ENCODE assay signal across 11 cellular contexts in genomic region chr11:110763249-110764011, GRCh38. TPM values are rescaled to one million over a fixed set of nuclear protein-coding genes. Genes with fewer than 3 reads are reported as not detected.
A peak's percentile ranks its signal among the peaks of the same experiment; 100 is the strongest.
DNase-seq lines count a peak whose midpoint lies in the region; ATAC-seq, FAIRE-seq and TF ChIP-seq lines count a peak whose summit lies in the region.
"Had no signal": no experiment of that assay in that cellular context is flagged by ENCODE, and none has a peak within 500 bp of the region (broad histone marks: within the 10 kb centered on the region; RNA-seq: fewer than 3 reads in every experiment).

No MANE protein-coding gene starts in this region.

- TF ChIP-seq EP300 in HepG2 (IDR thresholded peaks at IDR 0.05; ENCODE audit: low read depth in 2 of 2, low read length in 2 of 2), result no peak
- no peak for TF ChIP-seq EP300 in HepG2 (CRISPR knock-in tag; IDR thresholded peaks at IDR 0.05; ENCODE audit: borderline replicate concordance)

- H3K4me1 ChIP-seq in HepG2 (ENCODE audit: insufficient read depth, low read length), result peaks cover 6% of the 10 kb centered on the region
- H3K4me1 ChIP-seq in naive thymus-derived CD4-positive, alpha-beta T cell (ENCODE audit: control insufficient read depth in 2 of 2, insufficient read depth in 2 of 2, low read length in 2 of 2), result no peaks in the 10 kb centered on the region

- peaks cover 0 to 13% (median 0%) of the 10 kb centered on the region in 11 donors for H3K9me3 Mint-ChIP-seq in naive thymus-derived CD4-positive, alpha-beta T cell

- no peaks in the 10 kb centered on the region for H3K36me3 ChIP-seq in HepG2 (replicated peaks in 1 of 2; ENCODE audit: control insufficient read depth in 1 of 2, insufficient read depth in 2 of 2, low read length in 2 of 2)
- no peaks in the 10 kb centered on the region for H3K36me3 ChIP-seq in naive thymus-derived CD4-positive, alpha-beta T cell (ENCODE audit: control insufficient read depth in 2 of 3, insufficient read depth in 3 of 3, low read length in 3 of 3)

- no peaks in the 10 kb centered on the region for H3K27me3 ChIP-seq in HepG2 (ENCODE audit: control insufficient read depth in 1 of 2, insufficient read depth in 2 of 2, low read length in 2 of 2)
- H3K27me3 ChIP-seq in naive thymus-derived CD4-positive, alpha-beta T cell (ENCODE audit: control insufficient read depth in 2 of 2, insufficient read depth in 2 of 2, low read length in 2 of 2), result no peaks in the 10 kb centered on the region

- H3K27ac ChIP-seq in 22Rv1, result peak overlapping the region; percentile 58
- no peak overlapping the region for H3K27ac ChIP-seq in HepG2 (ENCODE audit: extremely low read length, insufficient read depth, low read length)
- no peak overlapping the region for H3K27ac ChIP-seq in naive thymus-derived CD4-positive, alpha-beta T cell (ENCODE audit: low read depth, low read length)

- TF ChIP-seq CTCF in 22Rv1 (IDR thresholded peaks at IDR 0.05), result no peak
- TF ChIP-seq CTCF in HepG2 (CRISPR knock-in tag; IDR thresholded peaks at IDR 0.05), result no peak

- TF ChIP-seq POLR2A in HepG2 (IDR thresholded peaks at IDR 0.05; ENCODE audit: insufficient read depth in 1 of 2, low read depth in 2 of 2, low read length in 2 of 2), result no peak

- no peak for FAIRE-seq in HepG2 (lab: Jason Lieb, UNC)
- FAIRE-seq: GM18507, keratinocyte had no signal

- DNase-seq in HCEC 1CT (peak; percentile 67), astrocyte of the hippocampus (ENCODE audit: low read depth, low spot score) (peak; percentile 87), HepG2 (ENCODE audit: low spot score) (peak; percentile 3), NCI-H2081 treated with DMSO at 0.1 percent for 48 hours (lab: John Stamatoyannopoulos, UW) (no peak), D341Med (ENCODE audit: low spot score) (no peak)
- no peak for DNase-seq in naive thymus-derived CD4-positive, alpha-beta T cell
- no peak for DNase-seq in activated CD4-positive, alpha-beta T cell treated with anti-CD3 and anti-CD28 coated beads for 48 hours
- DNase-seq: CD4-positive, CD25-positive, alpha-beta regulatory T cell had no signal

- no peak; the same call in 2 of the 3 replicates for ATAC-seq in HepG2
- ATAC-seq in naive thymus-derived CD4-positive, alpha-beta T cell, result no peak

- H3K9me3 ChIP-seq in HepG2 (ENCODE audit: low read length), result no peaks in the 10 kb centered on the region
- H3K9me3 ChIP-seq in naive thymus-derived CD4-positive, alpha-beta T cell (ENCODE audit: control insufficient read depth in 2 of 3, low read length in 3 of 3), result no peaks in the 10 kb centered on the region

- in situ Hi-C loops in HepG2 (cut with HindIII; ENCODE audit: extremely low pct_ligation_motif_present, low pct_unique_long_range_greater_than_20kb), result no loop called here

- no peak overlapping the region for H2AFZ ChIP-seq in HepG2 (ENCODE audit: low read length)

- no peaks in the 10 kb centered on the region for H3K36me3 Mint-ChIP-seq in naive thymus-derived CD4-positive, alpha-beta T cell
- H3K36me3 Mint-ChIP-seq: CD4-positive, CD25-positive, alpha-beta regulatory T cell had no signal

- TF ChIP-seq RAD21 in HepG2 (CRISPR knock-in tag; IDR thresholded peaks at IDR 0.05), result no peak

- CTCF ChIA-PET in HepG2 (lab: Yijun Ruan, JAX; ENCODE audit: low intra/inter-chr PET ratio, low total read pairs), result no interaction called here
- CTCF ChIA-PET in naive thymus-derived CD4-positive, alpha-beta T cell (lab: Charles Lee), result no interaction called here

- no peak overlapping the region for H3K4me3 ChIP-seq in HepG2 (replicated peaks in 1 of 3; ENCODE audit: insufficient read depth in 1 of 3, low read depth in 2 of 3, low read length in 3 of 3)
- no peak overlapping the region for H3K4me3 ChIP-seq in naive thymus-derived CD4-positive, alpha-beta T cell (ENCODE audit: low read length)

- intact Hi-C loops in HepG2 (cut with micrococcal nuclease; ENCODE audit: unreplicated experiment), result no loop called here
- intact Hi-C loops in naive thymus-derived CD4-positive, alpha-beta T cell (cut with micrococcal nuclease), result no loop called here

- no peak overlapping the region for H3K27ac Mint-ChIP-seq in naive thymus-derived CD4-positive, alpha-beta T cell
- H3K27ac Mint-ChIP-seq: CD4-positive, CD25-positive, alpha-beta regulatory T cell had no signal

- WGBS in HepG2 (ENCODE audit: low lambda C conversion rate), result 11% methylated on average over 2 of the region's 2 CpGs

- H3K4me3 Mint-ChIP-seq in naive thymus-derived CD4-positive, alpha-beta T cell, result no peak overlapping the region
- H3K4me3 Mint-ChIP-seq: CD4-positive, CD25-positive, alpha-beta regulatory T cell had no signal

- POLR2A ChIA-PET in HepG2 (lab: Yijun Ruan, JAX), result no interaction called here
- POLR2A ChIA-PET in naive thymus-derived CD4-positive, alpha-beta T cell (lab: Charles Lee), result no interaction called here

- H3K4me2 ChIP-seq in HepG2 (ENCODE audit: low read depth, low read length), result no peak overlapping the region

- no TSS peak for BruUV-seq in HepG2 (replicated peaks; lab: Mats Ljungman, UMichigan)

- no peaks in the 10 kb centered on the region for H4K20me1 ChIP-seq in HepG2 (ENCODE audit: insufficient read depth, low read length)

- peaks cover 6 to 26% (median 19%) of the 10 kb centered on the region in 5 donors for H3K27me3 Mint-ChIP-seq in naive thymus-derived CD4-positive, alpha-beta T cell
- H3K27me3 Mint-ChIP-seq: CD4-positive, CD25-positive, alpha-beta regulatory T cell had no signal

- no peaks in the 10 kb centered on the region for H3K4me1 Mint-ChIP-seq in naive thymus-derived CD4-positive, alpha-beta T cell
- H3K4me1 Mint-ChIP-seq: CD4-positive, CD25-positive, alpha-beta regulatory T cell had no signal

- no peaks in the 10 kb centered on the region for H3K79me2 ChIP-seq in HepG2 (ENCODE audit: insufficient read depth, low read length)

- no peak overlapping the region for H3K9ac ChIP-seq in HepG2 (ENCODE audit: insufficient read depth, low read depth, low read length)

TF ChIP-seq in HepG2, 621 proteins besides CTCF, POLR2A, EP300 and RAD21 (continues in another document):
- TF ChIP-seq CENPT (CRISPR knock-in tag; IDR thresholded peaks at IDR 0.05; ENCODE audit: low read depth) (no peak), ZSCAN12 (CRISPR knock-in tag; IDR thresholded peaks at IDR 0.05) (no peak), NFE2L2 (IDR thresholded peaks at IDR 0.05; ENCODE audit: low read length) (no peak), UBTF (CRISPR knock-in tag; IDR thresholded peaks at IDR 0.05) (no peak), FOSL2 (CRISPR knock-in tag; IDR thresholded peaks at IDR 0.05) (no peak), ZNF841 (CRISPR knock-in tag; IDR thresholded peaks at IDR 0.05; ENCODE audit: borderline replicate concordance) (no peak), ETV5 (CRISPR knock-in tag; IDR thresholded peaks at IDR 0.05; ENCODE audit: borderline replicate concordance) (no peak), ZKSCAN8 (CRISPR knock-in tag; IDR thresholded peaks at IDR 0.05; ENCODE audit: borderline replicate concordance) (no peak)

RNA-seq across cellular contexts. Expression of gene ARHGAP20, which starts 51.2 kb away (rescaled TPM):
- total RNA-seq in HepG2 (2016; rRNA removed; fragmentation: Illumina TruSeq; extraction: Trizol), result not detected in 2 replicates
- not detected in 2 replicates for total RNA-seq in HepG2 (2016; cell fraction: cytosol; rRNA removed; fragmentation: Illumina TruSeq; extraction: Trizol; ENCODE audit: low read depth)
- not detected in 2 replicates for total RNA-seq in HepG2 (2016; cell fraction: insoluble cytoplasmic fraction; rRNA removed; fragmentation: Illumina TruSeq; extraction: Trizol)
- total RNA-seq in HepG2 (2016; cell fraction: membrane; rRNA removed; fragmentation: Illumina TruSeq; extraction: Trizol), result not detected in 2 replicates
- total RNA-seq in HepG2 (2016; cell fraction: nucleus; rRNA removed; fragmentation: Illumina TruSeq; extraction: Trizol), result not detected in 2 replicates
- polyA plus RNA-seq in HepG2 (2011; rRNA removed), result not detected in 2 replicates
- polyA plus RNA-seq in HepG2 (2011; cell fraction: cytosol; rRNA removed), result not detected in 2 replicates
- not detected in 2 replicates for polyA plus RNA-seq in HepG2 (2011; cell fraction: nucleus; rRNA removed)
- not detected in 2 replicates for polyA plus RNA-seq in HepG2 (2012)
- polyA plus RNA-seq in HepG2 (2016; cell fraction: cytosol; fragmentation: Illumina TruSeq; extraction: Trizol; ENCODE audit: low read depth), result not detected in 2 replicates
- not detected in 2 replicates for polyA plus RNA-seq in HepG2 (2016; cell fraction: insoluble cytoplasmic fraction; fragmentation: Illumina TruSeq; extraction: Trizol; ENCODE audit: low read depth)
- polyA plus RNA-seq in HepG2 (2016; cell fraction: membrane; fragmentation: Illumina TruSeq; extraction: Trizol; ENCODE audit: low read depth), result not detected in 2 replicates
- not detected in 2 replicates for polyA plus RNA-seq in HepG2 (2016; cell fraction: nucleus; fragmentation: Illumina TruSeq; extraction: Trizol; ENCODE audit: insufficient read depth, low read depth)
- polyA minus RNA-seq in HepG2 (2011; rRNA and poly(A)+ RNA removed; ENCODE audit: low replicate concordance), result not detected in 2 replicates
- not detected in 2 replicates for polyA minus RNA-seq in HepG2 (2011; cell fraction: cytosol; rRNA and poly(A)+ RNA removed)
- not detected in 2 replicates for polyA minus RNA-seq in HepG2 (2011; cell fraction: nucleus; rRNA and poly(A)+ RNA removed)
- under 1 TPM in 2 of 5 experiments, not detected in 3; 0.08 to 0.11 TPM for total RNA-seq in naive thymus-derived CD4-positive, alpha-beta T cell
- polyA plus RNA-seq in naive thymus-derived CD4-positive, alpha-beta T cell, result not detected
- total RNA-seq: CD4-positive, CD25-positive, alpha-beta regulatory T cell had no signal
- polyA plus RNA-seq: CD4-positive, CD25-positive, alpha-beta regulatory T cell; keratinocyte had no signal

Comparison
In these comparisons a context has a peak if more than half of its experiments do, and no peak if none do; other contexts are left out.
1. DNase-seq: peak in HCEC 1CT (single experiment), astrocyte of the hippocampus (single experiment) and HepG2 (single experiment); none in naive thymus-derived CD4-positive, alpha-beta T cell (0 of 9), NCI-H2081 treated with DMSO at 0.1 percent for 48 hours (single experiment), D341Med (single experiment) and activated CD4-positive, alpha-beta T cell treated with anti-CD3 and anti-CD28 coated beads for 48 hours (single experiment).